Comparison of ENCODE assay signal across 1 cellular context in the genomic region with DNA sequence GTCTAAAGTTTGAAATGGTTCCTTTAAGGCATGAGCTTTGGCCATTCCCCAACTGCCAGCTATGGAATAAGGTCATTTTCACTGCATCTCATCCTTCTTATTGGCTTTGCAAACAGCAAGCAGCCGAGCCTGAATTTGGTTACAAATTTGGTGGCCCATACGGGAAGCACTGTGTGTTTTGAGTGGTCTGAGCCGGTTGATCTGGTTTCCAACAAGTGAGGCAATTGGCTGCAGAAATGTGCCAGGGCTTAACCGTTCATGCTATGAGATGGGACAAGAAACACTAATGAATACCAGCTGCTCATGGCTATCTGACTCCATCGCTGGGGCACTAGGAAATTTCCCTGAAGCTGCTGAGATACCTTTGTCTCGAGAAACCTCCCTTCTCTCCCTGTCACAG.
TF ChIP-seq lines count a peak whose summit lies in the region.

No MANE protein-coding gene starts in this region.

TF ChIP-seq in H1, 55 proteins besides CTCF, POLR2A, EP300 and RAD21:
- TF ChIP-seq SRF (IDR thresholded peaks at IDR 0.05; ENCODE audit: low read depth, low read length) = no peak
- TF ChIP-seq SP1 (IDR thresholded peaks at IDR 0.05; ENCODE audit: low read depth, low read length) = no peak
- TF ChIP-seq TAF7 (optimal IDR thresholded peaks at IDR 0.05; ENCODE audit: borderline replicate concordance, low read depth, low read length) = no peak
- TF ChIP-seq SP2 (IDR thresholded peaks at IDR 0.05; ENCODE audit: low read length) = no peak
- TF ChIP-seq ASH2L (IDR thresholded peaks at IDR 0.05; ENCODE audit: low read length) = no peak
- no peak for TF ChIP-seq KDM1A (IDR thresholded peaks at IDR 0.05; ENCODE audit: borderline replicate concordance, low read length)
- no peak for TF ChIP-seq CHD7 (IDR thresholded peaks at IDR 0.05; ENCODE audit: insufficient replicate concordance, low read length)
- TF ChIP-seq EZH2 (IDR thresholded peaks at IDR 0.05; ENCODE audit: low read depth, low read length, severe bottlenecking) = no peak
- TF ChIP-seq, protein P1, sequence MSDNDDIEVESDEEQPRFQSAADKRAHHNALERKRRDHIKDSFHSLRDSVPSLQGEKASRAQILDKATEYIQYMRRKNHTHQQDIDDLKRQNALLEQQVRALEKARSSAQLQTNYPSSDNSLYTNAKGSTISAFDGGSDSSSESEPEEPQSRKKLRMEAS (IDR thresholded peaks at IDR 0.05) = no peak
- no peak for TF ChIP-seq RFX5 (IDR thresholded peaks at IDR 0.05; ENCODE audit: borderline replicate concordance, low read depth, low read length)
- TF ChIP-seq TAF1 (IDR thresholded peaks at IDR 0.05; ENCODE audit: low read depth, low read length) = no peak
- no peak for TF ChIP-seq SIX5 (IDR thresholded peaks at IDR 0.05; ENCODE audit: low read depth, low read length)
- no peak for TF ChIP-seq JUN (IDR thresholded peaks at IDR 0.05; ENCODE audit: low read depth, low read length)
- no peak for TF ChIP-seq SAP30 (IDR thresholded peaks at IDR 0.05; ENCODE audit: insufficient read depth, insufficient replicate concordance, low read length)
- TF ChIP-seq BACH1 (IDR thresholded peaks at IDR 0.05; ENCODE audit: low read length) = no peak
- TF ChIP-seq HDAC6 (IDR thresholded peaks at IDR 0.05; ENCODE audit: low read depth, low read length) = no peak
- TF ChIP-seq NRF1 (IDR thresholded peaks at IDR 0.05; ENCODE audit: low read depth, low read length) = no peak
- TF ChIP-seq KDM4A (IDR thresholded peaks at IDR 0.05; ENCODE audit: low read depth, low read length, severe bottlenecking) = no peak
- TF ChIP-seq HDAC2 (IDR thresholded peaks at IDR 0.05; ENCODE audit: borderline replicate concordance in 1 of 2, low read depth in 2 of 2, low read length in 2 of 2) = no peak
TF ChIP-seq in H1: peak in this region for 0.
